24 cellular contexts compared by ENCODE assay signal in the genomic region with DNA sequence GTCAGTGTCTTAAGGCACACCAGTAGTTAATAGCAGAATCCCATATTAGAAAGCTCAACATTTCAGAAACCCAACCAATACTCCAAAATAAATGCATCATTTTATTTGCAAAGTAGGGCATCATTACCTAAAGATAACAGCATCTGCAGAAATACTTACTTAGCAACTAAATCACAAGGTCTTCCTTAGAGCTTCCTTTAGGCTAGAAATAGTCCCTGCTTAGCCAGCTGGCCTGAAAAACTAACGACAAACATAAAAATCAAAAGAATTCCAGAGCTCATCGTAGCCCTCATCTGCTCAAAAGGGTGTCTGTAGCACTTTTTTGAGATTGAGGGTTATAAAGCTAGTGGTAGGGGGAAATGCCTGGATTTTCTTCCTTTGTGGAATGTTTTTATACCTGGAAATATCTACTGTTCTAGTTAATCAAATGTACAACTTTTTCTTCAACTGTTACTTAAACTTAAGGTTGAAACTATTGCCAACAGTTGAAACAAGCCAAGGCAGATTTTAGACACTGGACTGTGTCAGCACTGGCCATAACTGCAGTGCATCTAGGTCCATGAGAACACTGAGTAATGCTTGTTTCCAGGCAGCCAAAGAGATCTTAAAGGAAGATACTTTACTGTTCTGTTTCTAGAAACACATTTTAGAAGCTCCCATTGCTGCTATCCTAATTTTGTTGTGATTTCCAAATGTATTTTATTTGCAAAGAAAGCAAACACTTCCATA.
DNase-seq lines count a peak whose midpoint lies in the region; ATAC-seq and TF ChIP-seq lines count a peak whose summit lies in the region.
"Had no signal": no experiment of that assay in that cellular context is flagged by ENCODE, and none has a peak within 500 bp of the region (broad histone marks: within the 10 kb centered on the region; RNA-seq: fewer than 3 reads in every experiment).

No MANE protein-coding gene starts in this region.

- 15 to 42% (median 34%) methylated on average over 2 of the region's 2 CpGs for WGBS in heart left ventricle, 4 donors

- no peaks in the 10 kb centered on the region for H3K36me3 Mint-ChIP-seq in neural progenitor cell

- H3K9ac ChIP-seq in neural progenitor cell, result no peak overlapping the region

- intact Hi-C loops in heart left ventricle (cut with DNase I), result no loop called here

- no peaks in the 10 kb centered on the region for H4K20me1 ChIP-seq in neural progenitor cell (ENCODE audit: low read depth)

- no peaks in the 10 kb centered on the region for H3K79me2 ChIP-seq in neural progenitor cell (ENCODE audit: low read depth)

- H3K4me1 ChIP-seq in heart left ventricle (peaks cover 0 to 36% (median 23%) of the 10 kb centered on the region in 12 donors), neural progenitor cell (no peaks in the 10 kb centered on the region), thoracic aorta (ENCODE audit: control insufficient read depth in 1 of 2, low read depth in 2 of 2) (peaks cover 15 to 40% of the 10 kb centered on the region in 2 donors)
- H3K4me1 ChIP-seq: Peyer's patch, suprapubic skin had no signal

- peaks cover 10% of the 10 kb centered on the region for H3K4me1 Mint-ChIP-seq in neural progenitor cell

- H3K27me3 Mint-ChIP-seq in neural progenitor cell (ENCODE audit: insufficient read depth, low read depth), result no peaks in the 10 kb centered on the region

- no peak overlapping the region for H3K4me2 ChIP-seq in neural progenitor cell

- H3K36me3 ChIP-seq in heart left ventricle (no peaks in the 10 kb centered on the region), neural progenitor cell (no peaks in the 10 kb centered on the region), thoracic aorta (no peaks in the 10 kb centered on the region)
- H3K36me3 ChIP-seq: Peyer's patch, suprapubic skin had no signal

- H3K27ac Mint-ChIP-seq in neural progenitor cell, result no peak overlapping the region
- H3K27ac Mint-ChIP-seq: activated naive CD4-positive, alpha-beta T cell treated with anti-CD3 and anti-CD28 coated beads for 36 hours; dendritic cell treated with granulocyte-macrophage colony-stimulating factor and Interleukin-4, amounts not matched to agents 40 ng/mL and 50 ng/mL, for 4 days; nephron progenitor cell; T-helper 2 cell treated with Interferon-gamma antibody and Interleukin-4, amounts not matched to agents 5 μg/mL and 100 μg/mL, for 36 hours had no signal

- H3K4me3 Mint-ChIP-seq in neural progenitor cell, result no peak overlapping the region
- H3K4me3 Mint-ChIP-seq: activated naive CD4-positive, alpha-beta T cell treated with anti-CD3 and anti-CD28 coated beads for 36 hours; dendritic cell treated with granulocyte-macrophage colony-stimulating factor and Interleukin-4, amounts not matched to agents 40 ng/mL and 50 ng/mL, for 4 days; nephron progenitor cell; T-helper 2 cell treated with Interferon-gamma antibody and Interleukin-4, amounts not matched to agents 5 μg/mL and 100 μg/mL, for 36 hours had no signal

- no peaks in the 10 kb centered on the region for H3K9me3 Mint-ChIP-seq in neural progenitor cell
- H3K9me3 Mint-ChIP-seq: activated naive CD4-positive, alpha-beta T cell treated with anti-CD3 and anti-CD28 coated beads for 36 hours; dendritic cell treated with granulocyte-macrophage colony-stimulating factor and Interleukin-4, amounts not matched to agents 40 ng/mL and 50 ng/mL, for 4 days; nephron progenitor cell had no signal

- H3K9me3 ChIP-seq in heart left ventricle, result peaks cover 0 to 5% (median 0%) of the 10 kb centered on the region in 12 donors
- H3K9me3 ChIP-seq in neural progenitor cell (ENCODE audit: low read depth), result no peaks in the 10 kb centered on the region
- no peaks in the 10 kb centered on the region for H3K9me3 ChIP-seq in thoracic aorta
- H3K9me3 ChIP-seq: Peyer's patch, suprapubic skin had no signal

- DNase-seq in heart left ventricle (no peak), neural progenitor cell (ENCODE audit: low spot score) (no peak), thoracic aorta (ENCODE audit: low spot score) (no peak), NCI-H187 (lab: John Stamatoyannopoulos, UW) (no peak)
- no peak for DNase-seq in stimulated activated naive CD8-positive, alpha-beta T cell treated with anti-CD3 and anti-CD28 coated beads, Interleukin-15, Interleukin-2, amounts not matched to agents 100 U/mL and 50 U/mL, for 24 hours
- DNase-seq: activated CD4-positive, alpha-beta T cell treated with anti-CD3 and anti-CD28 coated beads for 48 hours; activated naive CD4-positive, alpha-beta T cell treated with anti-CD3 and anti-CD28 coated beads for 36 hours; caudate nucleus; HCEC 1CT; Kasumi-1; NCI-H1694; NCI-H526 treated with DMSO at 0.1 percent for 48 hours; nephron progenitor cell; Peyer's patch; stimulated activated CD4-positive, alpha-beta T cell treated with anti-CD3 and anti-CD28 coated beads, Interleukin-2, amount 100 ng/mL, for 24 hours had no signal

- H3F3A ChIP-seq in neural progenitor cell (ENCODE audit: low read depth), result no peaks in the 10 kb centered on the region

- no peak for TF ChIP-seq POLR2A in heart left ventricle (IDR thresholded peaks at IDR 0.05)

- TF ChIP-seq CTCF in heart left ventricle (IDR thresholded peaks at IDR 0.05) (no peak), neural progenitor cell (IDR thresholded peaks at IDR 0.05) (no peak), thoracic aorta (IDR thresholded peaks at IDR 0.05) (no peak)

- H3K27me3 ChIP-seq in heart left ventricle (no peaks in the 10 kb centered on the region), neural progenitor cell (no peaks in the 10 kb centered on the region), thoracic aorta (replicated peaks; ENCODE audit: insufficient read depth) (no peaks in the 10 kb centered on the region)
- H3K27me3 ChIP-seq: Peyer's patch, suprapubic skin had no signal

- H3K27ac ChIP-seq in angular gyrus (ENCODE audit: low read depth, low read length), result peak overlapping the region; percentile 48
- H3K27ac ChIP-seq in heart left ventricle, result peak overlapping the region in 10 of 12 donors; percentile 20 to 73 (median 50)
- no peak overlapping the region for H3K27ac ChIP-seq in neural progenitor cell
- H3K27ac ChIP-seq in thoracic aorta, result peak overlapping the region; percentile 86
- H3K27ac ChIP-seq: C4-2B, Peyer's patch, SK-N-MC, skin epidermis, suprapubic skin had no signal

- peak overlapping the region; percentile 4 for H2AFZ ChIP-seq in neural progenitor cell (replicated peaks)

- ATAC-seq in heart left ventricle, result peak in 3 of 4 donors; percentile 65 to 76 (median 66)
- no peak for ATAC-seq in thoracic aorta (ENCODE audit: insufficient number of reproducible peaks, low FRiP score, low read depth)
- no peak for ATAC-seq in stimulated activated naive CD8-positive, alpha-beta T cell treated with anti-CD3 and anti-CD28 coated beads, Interleukin-15, Interleukin-2, amounts not matched to agents 100 U/mL and 50 U/mL, for 24 hours
- no peak for ATAC-seq in GM18861 (IDR thresholded peaks at IDR 0.05; ENCODE audit: unreplicated experiment)
- ATAC-seq: left lobe of liver had no signal

- H3K4me3 ChIP-seq in heart left ventricle (no peak overlapping the region), neural progenitor cell (no peak overlapping the region), thoracic aorta (no peak overlapping the region)
- H3K4me3 ChIP-seq: Peyer's patch, SK-N-MC, skin epidermis, suprapubic skin had no signal

Comparison
In these comparisons a context has a peak if more than half of its experiments do, and no peak if none do; other contexts are left out.
1. ATAC-seq: peak in heart left ventricle (3 of 4); none in thoracic aorta (single experiment), stimulated activated naive CD8-positive, alpha-beta T cell treated with anti-CD3 and anti-CD28 coated beads, Interleukin-15, Interleukin-2, amounts not matched to agents 100 U/mL and 50 U/mL, for 24 hours (single experiment) and GM18861 (single experiment).